ENCODE assay signal across 19 cellular contexts in genomic region chr11:123371506-123372297, GRCh38.
"Had no signal": no experiment of that assay in that cellular context is flagged by ENCODE, and none has a peak within 500 bp of the region (broad histone marks: within the 10 kb centered on the region; RNA-seq: fewer than 3 reads in every experiment).

No MANE protein-coding gene starts in this region.

- H3K4me1 ChIP-seq: testis, upper lobe of right lung had no signal

- DNase-seq: activated CD4-positive, alpha-beta T cell treated with anti-CD3 and anti-CD28 coated beads, Interleukin-2, amount 50 U/mL, for 4 hours; activated CD4-positive, CD25-positive, alpha-beta regulatory T cell treated with anti-CD3 and anti-CD28 coated beads, Interleukin-2, amount 50 U/mL, for 72 hours; activated naive CD4-positive, alpha-beta T cell treated with anti-CD3 and anti-CD28 coated beads, Interleukin-2, amount 50 U/mL, for 16 hours; activated T-cell treated with anti-CD3 and anti-CD28 coated beads, Interleukin-2, amount 50 U/mL, for 1 hour; adrenal gland; central memory CD4-positive, alpha-beta T cell; cortex of kidney; effector memory CD4-positive, alpha-beta T cell; gastrocnemius medialis; heart right ventricle; mesendoderm; stimulated activated CD4-positive, alpha-beta T cell treated with anti-CD3 and anti-CD28 coated beads, Interleukin-12 subunit alpha, Interleukin-12 subunit beta, amount 100 ng/mL, for 4 hours; stimulated activated CD4-positive, alpha-beta T cell treated with anti-CD3 and anti-CD28 coated beads, Interleukin-2, amount 100 ng/mL, for 48 hours; testis; upper lobe of right lung had no signal

- H3K9me3 ChIP-seq: adrenal gland, gastrocnemius medialis, heart right ventricle, testis, upper lobe of right lung had no signal

- H3K27me3 ChIP-seq: adrenal gland, gastrocnemius medialis, testis had no signal

- H3K9me3 Mint-ChIP-seq: stimulated activated naive CD8-positive, alpha-beta T cell treated with anti-CD3 and anti-CD28 coated beads, Interleukin-15, Interleukin-2, amounts not matched to agents 100 ng/mL and 50 ng/mL, for 24 hours had no signal

- H3K4me3 Mint-ChIP-seq: nephron; stimulated activated naive CD8-positive, alpha-beta T cell treated with anti-CD3 and anti-CD28 coated beads, Interleukin-15, Interleukin-2, amounts not matched to agents 100 ng/mL and 50 ng/mL, for 24 hours had no signal

- H3K27ac ChIP-seq: adrenal gland, epithelial cell of prostate, gastrocnemius medialis, heart right ventricle, testis, upper lobe of right lung had no signal

- FAIRE-seq: keratinocyte had no signal

- H3K4me3 ChIP-seq: adrenal gland, gastrocnemius medialis, heart right ventricle, testis, upper lobe of right lung had no signal

- H3K36me3 ChIP-seq: adrenal gland, gastrocnemius medialis, heart right ventricle, upper lobe of right lung had no signal

- H3K27ac Mint-ChIP-seq: nephron; stimulated activated naive CD8-positive, alpha-beta T cell treated with anti-CD3 and anti-CD28 coated beads, Interleukin-15, Interleukin-2, amounts not matched to agents 100 ng/mL and 50 ng/mL, for 24 hours had no signal
